In genomic region chr1:55192093-55192492, GRCh38 we compare ENCODE assay signal across 13 cellular contexts.
"Had no signal": no experiment of that assay in that cellular context is flagged by ENCODE, and none has a peak within 500 bp of the region (broad histone marks: within the 10 kb centered on the region; RNA-seq: fewer than 3 reads in every experiment).

No MANE protein-coding gene starts in this region.

- H3K4me3 ChIP-seq: breast epithelium, dorsolateral prefrontal cortex, lung, thyroid gland had no signal

- H3K9me3 ChIP-seq: breast epithelium, thyroid gland had no signal

- H3K27ac ChIP-seq: breast epithelium, dorsolateral prefrontal cortex, foreskin keratinocyte, thyroid gland had no signal

- H3K4me1 ChIP-seq: breast epithelium, foreskin keratinocyte had no signal

- ATAC-seq: foreskin keratinocyte; naive thymus-derived CD8-positive, alpha-beta T cell; right cardiac atrium had no signal

- H3K27me3 ChIP-seq: breast epithelium, dorsolateral prefrontal cortex, foreskin keratinocyte, thyroid gland had no signal

- H3K36me3 ChIP-seq: breast epithelium, thyroid gland had no signal

- DNase-seq: activated CD4-positive, alpha-beta T cell treated with anti-CD3 and anti-CD28 coated beads, Interleukin-2, amount 50 U/mL, for 1 hour; activated naive CD8-positive, alpha-beta T cell treated with anti-CD3 and anti-CD28 coated beads, Interleukin-2, amount 10 ng/mL, durations not matched to agents 7 days and 5 days; anterior cingulate cortex; dorsolateral prefrontal cortex; foreskin keratinocyte; left colon; naive thymus-derived CD8-positive, alpha-beta T cell; nucleus accumbens; right cardiac atrium; small intestine; thyroid gland had no signal
